ENCODE assay signal across 11 cellular contexts in genomic region chr1:180563013-180563827, GRCh38. TPM values are rescaled to one million over a fixed set of nuclear protein-coding genes. Genes with fewer than 3 reads are reported as not detected.
A peak's percentile ranks its signal among the peaks of the same experiment; 100 is the strongest.
DNase-seq lines count a peak whose midpoint lies in the region; ATAC-seq, FAIRE-seq and TF ChIP-seq lines count a peak whose summit lies in the region.
"Had no signal": no experiment of that assay in that cellular context is flagged by ENCODE, and none has a peak within 500 bp of the region (broad histone marks: within the 10 kb centered on the region; RNA-seq: fewer than 3 reads in every experiment).

No MANE protein-coding gene starts in this region.

- H3K36me3 ChIP-seq in endodermal cell (ENCODE audit: control insufficient read depth, insufficient read depth, low read length) (no peaks in the 10 kb centered on the region), HepG2 (replicated peaks in 1 of 2; ENCODE audit: control insufficient read depth in 1 of 2, insufficient read depth in 2 of 2, low read length in 2 of 2) (no peaks in the 10 kb centered on the region)
- H3K36me3 ChIP-seq: BLaER1 had no signal

- H3K4me3 ChIP-seq in AG10803 (ENCODE audit: low read length) (no peak overlapping the region), endodermal cell (ENCODE audit: low read length) (no peak overlapping the region), HepG2 (replicated peaks in 1 of 3; ENCODE audit: insufficient read depth in 1 of 3, low read depth in 2 of 3, low read length in 3 of 3) (no peak overlapping the region)
- H3K4me3 ChIP-seq: BLaER1 had no signal

- DNase-seq in AG10803 (ENCODE audit: low read depth): peak; percentile 60
- DNase-seq in OCI-M1 (lab: John Stamatoyannopoulos, UW): peak; percentile 71
- DNase-seq in endodermal cell: peak; percentile 58
- peak; percentile 27 for DNase-seq in HepG2 (ENCODE audit: low spot score)
- no peak for DNase-seq in hippocampal formation (lab: John Stamatoyannopoulos, UW)
- no peak for DNase-seq in NCI-H1417 (lab: John Stamatoyannopoulos, UW)
- DNase-seq: SW 1271 had no signal

- POLR2A ChIA-PET in HepG2 (lab: Yijun Ruan, JAX): no interaction called here

- no TSS peak for BruUV-seq in HepG2 (replicated peaks; lab: Mats Ljungman, UMichigan)

- no peaks in the 10 kb centered on the region for H3K79me2 ChIP-seq in HepG2 (ENCODE audit: insufficient read depth, low read length)

- in situ Hi-C loops in HepG2 (cut with HindIII; ENCODE audit: extremely low pct_ligation_motif_present, low pct_unique_long_range_greater_than_20kb): no loop called here

- intact Hi-C loops in HepG2 (cut with micrococcal nuclease; ENCODE audit: unreplicated experiment): no loop called here

- no peak for TF ChIP-seq EP300 in HepG2 (IDR thresholded peaks at IDR 0.05; ENCODE audit: low read depth in 2 of 2, low read length in 2 of 2)
- TF ChIP-seq EP300 in HepG2 (CRISPR knock-in tag; IDR thresholded peaks at IDR 0.05; ENCODE audit: borderline replicate concordance): no peak

- H2AFZ ChIP-seq in HepG2 (ENCODE audit: low read length): peak overlapping the region; percentile 45

- H3K4me2 ChIP-seq in HepG2 (ENCODE audit: low read depth, low read length): peak overlapping the region; percentile 38; the same call in 1 of the 2 replicates
- H3K4me2 ChIP-seq: BLaER1 had no signal

- no peak overlapping the region for H3K27ac Mint-ChIP-seq in endodermal cell

- H3K36me3 Mint-ChIP-seq in endodermal cell (ENCODE audit: low read depth): no peaks in the 10 kb centered on the region

- no peak for TF ChIP-seq POLR2A in HepG2 (IDR thresholded peaks at IDR 0.05; ENCODE audit: insufficient read depth in 1 of 2, low read depth in 2 of 2, low read length in 2 of 2)

- no peak overlapping the region for H3K27ac ChIP-seq in endodermal cell (ENCODE audit: low read depth, low read length)
- no peak overlapping the region for H3K27ac ChIP-seq in HepG2 (ENCODE audit: extremely low read length, insufficient read depth, low read length)
- H3K27ac ChIP-seq: BLaER1 had no signal

- peaks cover 8% of the 10 kb centered on the region for H3K4me1 Mint-ChIP-seq in endodermal cell

- H3K9ac ChIP-seq in endodermal cell (ENCODE audit: extremely low read depth, low read length, poor library complexity, severe bottlenecking) (no peak overlapping the region), HepG2 (ENCODE audit: insufficient read depth, low read depth, low read length) (no peak overlapping the region)
- H3K9ac ChIP-seq: BLaER1 had no signal

- H3K27me3 ChIP-seq in endodermal cell (ENCODE audit: control insufficient read depth, insufficient read depth, low read length, poor library complexity, severe bottlenecking): peaks cover 59% of the 10 kb centered on the region
- H3K27me3 ChIP-seq in HepG2 (ENCODE audit: control insufficient read depth in 1 of 2, insufficient read depth in 2 of 2, low read length in 2 of 2): no peaks in the 10 kb centered on the region
- H3K27me3 ChIP-seq: BLaER1 had no signal

- CTCF ChIA-PET in HepG2 (lab: Yijun Ruan, JAX; ENCODE audit: low intra/inter-chr PET ratio, low total read pairs): no interaction called here

- FAIRE-seq in HepG2 (lab: Jason Lieb, UNC): no peak

- no peak for TF ChIP-seq CTCF in AG10803 (conservative IDR thresholded peaks at IDR 0.05; ENCODE audit: low read length)
- no peak for TF ChIP-seq CTCF in endodermal cell (conservative IDR thresholded peaks at IDR 0.05)
- TF ChIP-seq CTCF in HepG2 (CRISPR knock-in tag; IDR thresholded peaks at IDR 0.05): no peak

- peaks cover 3% of the 10 kb centered on the region for H3K9me3 Mint-ChIP-seq in endodermal cell

- peaks cover 8% of the 10 kb centered on the region for H3K9me3 ChIP-seq in endodermal cell (ENCODE audit: control insufficient read depth, low read length)
- no peaks in the 10 kb centered on the region for H3K9me3 ChIP-seq in HepG2 (ENCODE audit: low read length)

- no peak overlapping the region for H3K4me3 Mint-ChIP-seq in endodermal cell

- H3K4me1 ChIP-seq in endodermal cell (ENCODE audit: control insufficient read depth, insufficient read depth, low read length) (no peaks in the 10 kb centered on the region), HepG2 (ENCODE audit: insufficient read depth, low read length) (peaks cover 43% of the 10 kb centered on the region)
- H3K4me1 ChIP-seq: BLaER1 had no signal

- H4K20me1 ChIP-seq in HepG2 (ENCODE audit: insufficient read depth, low read length): no peaks in the 10 kb centered on the region
- H4K20me1 ChIP-seq: BLaER1 had no signal

- H3K27me3 Mint-ChIP-seq in endodermal cell (ENCODE audit: insufficient read depth): peaks cover 46% of the 10 kb centered on the region

- no peak for TF ChIP-seq RAD21 in HepG2 (CRISPR knock-in tag; IDR thresholded peaks at IDR 0.05)

- WGBS in endodermal cell (ENCODE audit: insufficient coverage in 1 of 2, insufficient read length in 1 of 2), 2 experiments: 94 to 97% methylated on average over 12 to 14 of the region's 14 CpGs
- WGBS in HepG2 (ENCODE audit: low lambda C conversion rate): 65% methylated on average over 14 of the region's 14 CpGs

- ATAC-seq in HepG2 (peak; percentile 90), HG03432 (IDR thresholded peaks at IDR 0.05; ENCODE audit: unreplicated experiment) (no peak), HG03442 (IDR thresholded peaks at IDR 0.05; ENCODE audit: unreplicated experiment) (no peak)
- ATAC-seq: left lobe of liver had no signal

TF ChIP-seq in HepG2, 621 proteins besides CTCF, POLR2A, EP300 and RAD21 (continues in another document):
- TF ChIP-seq CEBPG (CRISPR knock-in tag; IDR thresholded peaks at IDR 0.05) (no peak), ZNF382 (CRISPR knock-in tag; IDR thresholded peaks at IDR 0.05; ENCODE audit: borderline replicate concordance) (no peak), MZF1 (CRISPR knock-in tag; IDR thresholded peaks at IDR 0.05; ENCODE audit: borderline replicate concordance) (no peak), ZNF850 (CRISPR knock-in tag; conservative IDR thresholded peaks at IDR 0.05) (no peak), ZNF446 (CRISPR knock-in tag; IDR thresholded peaks at IDR 0.05) (no peak), ZNF383 (CRISPR knock-in tag; IDR thresholded peaks at IDR 0.05; ENCODE audit: borderline replicate concordance) (no peak), TAF15 (IDR thresholded peaks at IDR 0.05; ENCODE audit: low read depth, low read length, poor library complexity, severe bottlenecking) (no peak), ZNF510 (CRISPR knock-in tag; IDR thresholded peaks at IDR 0.05; ENCODE audit: low read depth) (no peak), NR2F6 (IDR thresholded peaks at IDR 0.05) (no peak), NR2F6 (CRISPR knock-in tag; IDR thresholded peaks at IDR 0.05) (no peak), DZIP1 (CRISPR knock-in tag; IDR thresholded peaks at IDR 0.05) (no peak), FOSL2 (CRISPR knock-in tag; IDR thresholded peaks at IDR 0.05) (0 out of 2 replicates have a peak, but pooled peaks have one; percentile 17)

RNA-seq across cellular contexts. Expression of gene OVAAL, which starts 4.5 kb away (rescaled TPM):
- total RNA-seq in endodermal cell: not detected
- polyA plus RNA-seq in endodermal cell (2013, experiment 1 of 2): not detected
- not detected for polyA plus RNA-seq in endodermal cell (2013, experiment 2 of 2)
- total RNA-seq in HepG2 (2016; rRNA removed; fragmentation: Illumina TruSeq; extraction: Trizol): not detected in 2 replicates
- total RNA-seq in HepG2 (2016; cell fraction: cytosol; rRNA removed; fragmentation: Illumina TruSeq; extraction: Trizol; ENCODE audit: low read depth): not detected in 2 replicates
- 0.12 TPM in 1 of 2 replicates, not detected in the other for total RNA-seq in HepG2 (2016; cell fraction: insoluble cytoplasmic fraction; rRNA removed; fragmentation: Illumina TruSeq; extraction: Trizol)
- not detected in 2 replicates for total RNA-seq in HepG2 (2016; cell fraction: membrane; rRNA removed; fragmentation: Illumina TruSeq; extraction: Trizol)
- total RNA-seq in HepG2 (2016; cell fraction: nucleus; rRNA removed; fragmentation: Illumina TruSeq; extraction: Trizol): not detected in 2 replicates
- polyA plus RNA-seq in HepG2 (2011; rRNA removed): 0.04 and 0.08 TPM in 2 replicates
- polyA plus RNA-seq in HepG2 (2011; cell fraction: cytosol; rRNA removed): 0.03 and 0.09 TPM in 2 replicates
- not detected in 2 replicates for polyA plus RNA-seq in HepG2 (2011; cell fraction: nucleus; rRNA removed)
- polyA plus RNA-seq in HepG2 (2012): 0.09 TPM in 1 of 2 replicates, not detected in the other
- not detected in 2 replicates for polyA plus RNA-seq in HepG2 (2016; cell fraction: cytosol; fragmentation: Illumina TruSeq; extraction: Trizol; ENCODE audit: low read depth)
- polyA plus RNA-seq in HepG2 (2016; cell fraction: insoluble cytoplasmic fraction; fragmentation: Illumina TruSeq; extraction: Trizol; ENCODE audit: low read depth): not detected in 2 replicates
- 0.10 TPM in 1 of 2 replicates, not detected in the other for polyA plus RNA-seq in HepG2 (2016; cell fraction: membrane; fragmentation: Illumina TruSeq; extraction: Trizol; ENCODE audit: low read depth)
- polyA plus RNA-seq in HepG2 (2016; cell fraction: nucleus; fragmentation: Illumina TruSeq; extraction: Trizol; ENCODE audit: insufficient read depth, low read depth): not detected in 2 replicates
- polyA minus RNA-seq in HepG2 (2011; rRNA and poly(A)+ RNA removed; ENCODE audit: low replicate concordance): not detected in 2 replicates
- not detected in 2 replicates for polyA minus RNA-seq in HepG2 (2011; cell fraction: cytosol; rRNA and poly(A)+ RNA removed)
- not detected in 2 replicates for polyA minus RNA-seq in HepG2 (2011; cell fraction: nucleus; rRNA and poly(A)+ RNA removed)
- total RNA-seq: left lobe of liver had no signal

Comparison
In these comparisons a context has a peak if more than half of its experiments do, and no peak if none do; other contexts are left out.
1. DNase-seq: peak in AG10803 (single experiment), OCI-M1 (single experiment), endodermal cell (single experiment) and HepG2 (single experiment); none in hippocampal formation (0 of 2) and NCI-H1417 (0 of 3).